Comparison of ENCODE assay signal across 7 cellular contexts in the genomic region with DNA sequence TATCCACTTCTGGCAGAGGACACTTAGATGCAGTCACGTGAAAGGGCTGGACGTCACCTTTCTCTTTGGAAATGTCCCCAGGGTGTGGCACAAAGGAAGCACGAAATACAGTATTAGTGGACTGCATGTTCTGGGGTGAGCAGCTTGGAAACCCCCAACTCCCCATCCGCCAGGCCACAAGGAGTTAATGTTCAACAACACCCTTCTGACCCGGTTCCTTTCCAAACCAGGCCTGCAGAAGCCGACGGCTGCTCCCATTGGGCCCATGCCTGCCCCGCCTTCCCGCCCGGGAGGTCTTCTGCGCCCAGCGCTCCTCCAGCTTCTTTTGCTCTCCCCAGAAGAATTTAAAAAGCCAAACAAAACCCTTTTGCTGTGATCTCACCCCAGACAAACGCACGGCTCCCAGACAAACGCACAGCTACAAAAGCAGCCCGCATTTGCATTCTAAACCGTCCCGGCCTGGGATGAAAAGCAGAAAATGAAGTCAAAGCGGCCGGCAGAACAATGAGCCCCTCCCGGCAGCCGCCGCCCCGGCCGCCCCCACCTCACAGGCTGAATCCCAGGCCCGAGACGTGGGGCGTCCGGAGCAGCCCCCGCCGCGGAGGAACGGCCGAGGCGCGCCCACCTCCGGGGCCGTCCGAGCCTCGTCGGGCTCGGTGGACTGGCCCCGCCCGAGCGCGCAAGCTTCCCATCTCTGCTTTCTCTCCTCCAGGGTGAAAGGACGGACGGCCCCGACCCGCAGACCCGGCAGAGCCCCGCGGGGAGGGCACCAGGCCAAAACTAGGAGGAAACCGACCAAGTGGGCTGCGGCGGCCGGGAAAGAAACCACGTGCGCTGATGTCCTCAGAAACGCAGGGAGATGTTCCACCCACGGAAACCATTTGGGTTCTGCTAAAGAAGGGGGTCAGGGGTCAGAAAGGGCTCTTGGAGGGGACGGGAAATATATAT.
DNase-seq lines count a peak whose midpoint lies in the region; ATAC-seq lines count a peak whose summit lies in the region.

No MANE protein-coding gene starts in this region.

- POLR2A ChIA-PET in activated CD4-positive, alpha-beta T cell treated with anti-CD3 and anti-CD28 coated beads for 36 hours (lab: Charles Lee) = no interaction called here

- no peak for ATAC-seq in GM18519 (IDR thresholded peaks at IDR 0.05; ENCODE audit: low FRiP score, unreplicated experiment)
- no peak for ATAC-seq in activated CD4-positive, alpha-beta T cell treated with anti-CD3 and anti-CD28 coated beads for 36 hours

- no peak overlapping the region for H3K27ac Mint-ChIP-seq in activated CD4-positive, alpha-beta T cell treated with anti-CD3 and anti-CD28 coated beads for 36 hours

- H3K36me3 Mint-ChIP-seq in activated CD4-positive, alpha-beta T cell treated with anti-CD3 and anti-CD28 coated beads for 36 hours (ENCODE audit: low read depth) = no peaks in the 10 kb centered on the region

- no peak overlapping the region for H3K4me3 Mint-ChIP-seq in activated CD4-positive, alpha-beta T cell treated with anti-CD3 and anti-CD28 coated beads for 36 hours

- DNase-seq in HK-2 (ENCODE audit: unreplicated experiment) = peak; percentile 36
- DNase-seq in dedifferentiated amniotic fluid mesenchymal stem cell (ENCODE audit: extremely low spot score) = peak; percentile 31
- peak; percentile 85 for DNase-seq in left kidney (ENCODE audit: low read depth, low spot score)
- peak; percentile 24 for DNase-seq in stromal cell of bone marrow (ENCODE audit: low read depth)
- DNase-seq in activated CD4-positive, alpha-beta T cell treated with anti-CD3 and anti-CD28 coated beads for 36 hours = no peak
- DNase-seq in NCI-H82 (lab: John Stamatoyannopoulos, UW) = no peak

- H3K4me1 Mint-ChIP-seq in activated CD4-positive, alpha-beta T cell treated with anti-CD3 and anti-CD28 coated beads for 36 hours = no peaks in the 10 kb centered on the region

- CTCF ChIA-PET in activated CD4-positive, alpha-beta T cell treated with anti-CD3 and anti-CD28 coated beads for 36 hours (lab: Charles Lee) = interaction anchor here (0.7 to 1.1 kb wide), 2 partner anchors 10 to 166 kb away, joined by 3 read pairs; no protein-coding TSS in a partner anchor

- no peaks in the 10 kb centered on the region for H3K9me3 Mint-ChIP-seq in activated CD4-positive, alpha-beta T cell treated with anti-CD3 and anti-CD28 coated beads for 36 hours (ENCODE audit: low read depth)

- H3K27me3 Mint-ChIP-seq in activated CD4-positive, alpha-beta T cell treated with anti-CD3 and anti-CD28 coated beads for 36 hours = peaks cover 32% of the 10 kb centered on the region

- intact Hi-C loops in activated CD4-positive, alpha-beta T cell treated with anti-CD3 and anti-CD28 coated beads for 36 hours (cut with DNase I, micrococcal nuclease) = no loop called here

Comparison
In these comparisons a context has a peak if more than half of its experiments do, and no peak if none do; other contexts are left out.
1. DNase-seq: peak in HK-2 (single experiment), dedifferentiated amniotic fluid mesenchymal stem cell (single experiment), left kidney (single experiment) and stromal cell of bone marrow (single experiment); none in activated CD4-positive, alpha-beta T cell treated with anti-CD3 and anti-CD28 coated beads for 36 hours (single experiment) and NCI-H82 (single experiment).